Comparison of ENCODE assay signal across 18 cellular contexts in the genomic region with DNA sequence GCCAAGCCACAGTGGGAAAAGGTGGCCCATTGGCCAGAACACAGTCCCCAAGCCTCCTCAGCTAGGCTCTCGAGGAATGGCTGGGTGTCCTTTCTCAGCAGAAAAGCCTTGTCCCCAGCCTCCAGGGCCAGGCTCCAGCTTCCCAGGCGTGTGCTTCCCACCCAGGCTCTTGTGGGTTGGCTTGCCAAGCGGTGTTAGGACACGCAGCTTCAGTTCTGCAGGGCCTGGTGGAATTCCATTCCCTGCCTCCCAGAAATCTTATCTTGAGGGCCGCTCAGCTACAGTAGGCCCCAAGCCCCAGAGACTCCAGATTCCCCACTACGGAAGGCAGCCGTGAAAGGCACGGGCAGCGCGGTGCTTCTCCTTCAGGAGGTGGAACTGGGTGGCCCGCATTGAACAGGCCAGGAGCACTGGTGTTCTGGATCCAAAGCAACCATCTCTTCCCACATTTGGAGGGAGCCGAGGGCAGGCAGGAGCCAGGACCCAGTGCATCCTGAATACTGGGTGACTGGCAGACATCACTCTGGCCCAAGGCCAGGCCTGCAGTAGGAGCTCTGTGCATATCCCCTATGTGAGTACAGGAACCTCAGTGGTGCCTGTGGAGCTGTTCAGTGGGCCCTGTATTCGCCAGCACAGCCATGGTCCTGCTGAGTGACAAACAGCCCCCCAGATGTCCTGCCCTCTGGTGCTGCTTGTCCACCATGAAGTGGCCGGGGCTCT.
"Had no signal": no experiment of that assay in that cellular context is flagged by ENCODE, and none has a peak within 500 bp of the region (broad histone marks: within the 10 kb centered on the region; RNA-seq: fewer than 3 reads in every experiment).

No MANE protein-coding gene starts in this region.

- H3K9me3 ChIP-seq: esophagus squamous epithelium, upper lobe of right lung had no signal

- FAIRE-seq: keratinocyte had no signal

- H3K4me1 ChIP-seq: upper lobe of right lung had no signal

- H3K4me3 ChIP-seq: esophagus squamous epithelium, upper lobe of right lung had no signal

- H3K36me3 ChIP-seq: esophagus squamous epithelium, upper lobe of right lung had no signal

- DNase-seq: activated B cell treated with CpG ODN at 0.5 μM for 24 hours; activated CD4-positive, alpha-beta memory T cell treated with anti-CD3 and anti-CD28 coated beads for 36 hours; activated CD4-positive, alpha-beta T cell treated with anti-CD3 and anti-CD28 coated beads for 4 hours; activated T-cell treated with anti-CD3 and anti-CD28 coated beads for 4 hours; amniotic stem cell; effector memory CD8-positive, alpha-beta T cell; esophagus squamous epithelium; foreskin fibroblast; hypothalamus; natural killer cell; nucleus accumbens; retina; stimulated activated CD4-positive, alpha-beta T cell treated with anti-CD3 and anti-CD28 coated beads, Interleukin-15, amount 100 ng/mL, for 24 hours; stimulated activated CD4-positive, alpha-beta T cell treated with anti-CD3 and anti-CD28 coated beads, Interleukin-2, amount 100 ng/mL, for 48 hours; stimulated activated naive CD8-positive, alpha-beta T cell treated with anti-CD3 and anti-CD28 coated beads, Interleukin-15, amount 100 ng/mL, for 72 hours; T-cell; upper lobe of right lung had no signal

- H3K27me3 ChIP-seq: esophagus squamous epithelium, upper lobe of right lung had no signal

- H3K27ac ChIP-seq: esophagus squamous epithelium, upper lobe of right lung had no signal
